In the genomic region with DNA sequence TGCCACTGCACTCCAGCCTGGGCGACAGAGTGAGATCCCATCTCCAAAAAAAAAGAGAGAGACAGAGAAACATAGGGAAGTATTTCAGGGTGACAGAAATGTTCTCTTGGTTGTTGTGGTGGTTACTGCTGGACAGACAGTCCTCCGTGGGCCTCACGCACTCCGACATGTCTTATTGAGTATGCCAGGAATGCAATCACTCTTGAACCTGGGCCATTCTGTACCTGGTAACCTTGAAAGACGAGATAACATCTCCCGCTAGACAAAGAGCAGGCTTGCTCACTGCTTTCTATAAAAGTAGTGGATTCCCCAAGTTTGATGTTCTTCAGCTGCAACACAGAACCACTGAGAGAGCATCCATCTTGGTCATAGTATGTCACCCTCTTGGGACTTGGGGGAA, we compare ENCODE assay signal across 27 cellular contexts.
"Had no signal": no experiment of that assay in that cellular context is flagged by ENCODE, and none has a peak within 500 bp of the region (broad histone marks: within the 10 kb centered on the region; RNA-seq: fewer than 3 reads in every experiment).

No MANE protein-coding gene starts in this region.

- ATAC-seq: activated CD4-positive, CD25-positive, alpha-beta regulatory T cell treated with anti-CD3 and anti-CD28 coated beads, Interleukin-2, amount 50 U/mL, for 24 hours; activated T-cell treated with anti-CD3 and anti-CD28 coated beads, Interleukin-2, amount 50 U/mL, for 4 hours; activated T-helper 17 cell treated with anti-CD3 and anti-CD28 coated beads, Interleukin-2, amount 50 U/mL, for 72 hours; foreskin keratinocyte; heart right ventricle; left colon; natural killer cell; sciatic nerve; stimulated activated memory B cell treated with anti-CD40 and anti-IgM and Interleukin-4, amounts not matched to agents 10 μg/mL and 1 μg/mL and 100 μg/mL, for 72 hours; stimulated activated naive CD8-positive, alpha-beta T cell treated with anti-CD3 and anti-CD28 coated beads, Interleukin-15, amount 100 ng/mL, for 72 hours had no signal

- H3K9ac ChIP-seq: neural progenitor cell had no signal

- H3K9me3 Mint-ChIP-seq: activated CD4-positive, alpha-beta memory T cell treated with anti-CD3 and anti-CD28 coated beads, Interleukin-2, amount 10 ng/mL, durations not matched to agents 7 days and 5 days; activated CD4-positive, alpha-beta T cell treated with anti-CD3 and anti-CD28 coated beads, Interleukin-2, amount 10 ng/mL, durations not matched to agents 24 days and 14 days; activated T-cell treated with anti-CD3 and anti-CD28 coated beads, Interleukin-2, amount 50 U/mL, for 4 hours; activated T-helper 17 cell treated with anti-CD3 and anti-CD28 coated beads, Interleukin-2, amount 50 U/mL, for 72 hours; natural killer cell; stimulated activated naive CD8-positive, alpha-beta T cell treated with anti-CD3 and anti-CD28 coated beads, Interleukin-15, amount 100 ng/mL, for 72 hours had no signal

- H3K27me3 Mint-ChIP-seq: activated CD4-positive, alpha-beta memory T cell treated with anti-CD3 and anti-CD28 coated beads, Interleukin-2, amount 10 ng/mL, durations not matched to agents 7 days and 5 days; activated CD4-positive, alpha-beta T cell treated with anti-CD3 and anti-CD28 coated beads, Interleukin-2, amount 10 ng/mL, durations not matched to agents 24 days and 14 days; activated T-helper 17 cell treated with anti-CD3 and anti-CD28 coated beads, Interleukin-2, amount 50 U/mL, for 72 hours; stimulated activated memory B cell treated with anti-CD40 and anti-IgM and Interleukin-4, amounts not matched to agents 10 μg/mL and 1 μg/mL and 100 μg/mL, for 72 hours; stimulated activated naive CD8-positive, alpha-beta T cell treated with anti-CD3 and anti-CD28 coated beads, Interleukin-15, amount 100 ng/mL, for 72 hours had no signal

- H3K9me3 ChIP-seq: esophagus muscularis mucosa, heart right ventricle had no signal

- DNase-seq: activated CD4-positive, alpha-beta memory T cell treated with anti-CD3 and anti-CD28 coated beads, Interleukin-2, amount 10 ng/mL, durations not matched to agents 7 days and 5 days; activated CD4-positive, alpha-beta T cell treated with anti-CD3 and anti-CD28 coated beads, Interleukin-2, amount 10 ng/mL, durations not matched to agents 24 days and 14 days; activated CD8-positive, alpha-beta memory T cell treated with anti-CD3 and anti-CD28 coated beads, Interleukin-2, amount 50 U/mL, for 48 hours; activated gamma-delta T cell treated with Interleukin-2 at 50 U/mL for 16 hours; activated naive CD4-positive, alpha-beta T cell treated with anti-CD3 and anti-CD28 coated beads, Interleukin-2, amount 50 U/mL, for 16 hours; activated T-cell treated with anti-CD3 and anti-CD28 coated beads, Interleukin-2, amount 50 U/mL, for 4 hours; amniotic stem cell; central memory CD4-positive, alpha-beta T cell; foreskin keratinocyte; heart right ventricle; kidney; left colon; natural killer cell; posterior cingulate gyrus; stimulated activated CD4-positive, alpha-beta T cell treated with anti-CD3 and anti-CD28 coated beads, Interleukin-12 subunit alpha, Interleukin-12 subunit beta, amount 100 ng/mL, for 4 hours; stimulated activated CD4-positive, alpha-beta T cell treated with anti-CD3 and anti-CD28 coated beads, Interleukin-4, amount 100 ng/mL, for 24 hours; stimulated activated naive CD8-positive, alpha-beta T cell treated with anti-CD3 and anti-CD28 coated beads, Interleukin-15, amount 100 ng/mL, for 72 hours; substantia nigra; T-helper 9 cell; WERI-Rb-1 had no signal

- H3K27ac ChIP-seq: esophagus muscularis mucosa, foreskin keratinocyte, heart right ventricle, neural progenitor cell, skin epidermis, WERI-Rb-1 had no signal

- H3K4me3 Mint-ChIP-seq: activated CD4-positive, alpha-beta memory T cell treated with anti-CD3 and anti-CD28 coated beads, Interleukin-2, amount 10 ng/mL, durations not matched to agents 7 days and 5 days; activated CD4-positive, alpha-beta T cell treated with anti-CD3 and anti-CD28 coated beads, Interleukin-2, amount 10 ng/mL, durations not matched to agents 24 days and 14 days; activated T-cell treated with anti-CD3 and anti-CD28 coated beads, Interleukin-2, amount 50 U/mL, for 4 hours; activated T-helper 17 cell treated with anti-CD3 and anti-CD28 coated beads, Interleukin-2, amount 50 U/mL, for 72 hours; natural killer cell; neural progenitor cell; stimulated activated memory B cell treated with anti-CD40 and anti-IgM and Interleukin-4, amounts not matched to agents 10 μg/mL and 1 μg/mL and 100 μg/mL, for 72 hours; stimulated activated naive CD8-positive, alpha-beta T cell treated with anti-CD3 and anti-CD28 coated beads, Interleukin-15, amount 100 ng/mL, for 72 hours had no signal

- H3K27ac Mint-ChIP-seq: activated CD4-positive, alpha-beta memory T cell treated with anti-CD3 and anti-CD28 coated beads, Interleukin-2, amount 10 ng/mL, durations not matched to agents 7 days and 5 days; activated CD4-positive, alpha-beta T cell treated with anti-CD3 and anti-CD28 coated beads, Interleukin-2, amount 10 ng/mL, durations not matched to agents 24 days and 14 days; activated T-helper 17 cell treated with anti-CD3 and anti-CD28 coated beads, Interleukin-2, amount 50 U/mL, for 72 hours; neural progenitor cell; stimulated activated memory B cell treated with anti-CD40 and anti-IgM and Interleukin-4, amounts not matched to agents 10 μg/mL and 1 μg/mL and 100 μg/mL, for 72 hours; stimulated activated naive CD8-positive, alpha-beta T cell treated with anti-CD3 and anti-CD28 coated beads, Interleukin-15, amount 100 ng/mL, for 72 hours had no signal

- H3K4me2 ChIP-seq: neural progenitor cell had no signal

- H3K4me3 ChIP-seq: esophagus muscularis mucosa, heart right ventricle, neural progenitor cell, skin epidermis had no signal

- H3K36me3 ChIP-seq: heart right ventricle, neural progenitor cell had no signal

- H3K27me3 ChIP-seq: esophagus muscularis mucosa, foreskin keratinocyte, heart right ventricle, neural progenitor cell had no signal

- H3K36me3 Mint-ChIP-seq: natural killer cell had no signal
